Comparison of ENCODE assay signal across 1 cellular context in genomic region chr16:647173-647902, GRCh38.
TF ChIP-seq lines count a peak whose summit lies in the region.

No MANE protein-coding gene starts in this region.

TF ChIP-seq in HCT116, 20 proteins besides CTCF, POLR2A, EP300 and RAD21 (continued from another document):
- TF ChIP-seq ATF3 (IDR thresholded peaks at IDR 0.05): no peak
- TF ChIP-seq MAX (IDR thresholded peaks at IDR 0.05): no peak
- no peak for TF ChIP-seq ZBTB33 (IDR thresholded peaks at IDR 0.05; ENCODE audit: extremely low read depth, insufficient replicate concordance, low read length)
- TF ChIP-seq ZNF274 (IDR thresholded peaks at IDR 0.05; ENCODE audit: low read depth, low read length): no peak
- TF ChIP-seq JUND (IDR thresholded peaks at IDR 0.05): no peak
- no peak for TF ChIP-seq YY1 (IDR thresholded peaks at IDR 0.05; ENCODE audit: extremely low read depth, insufficient replicate concordance, low read depth, low read length)
- TF ChIP-seq EZH2 (IDR thresholded peaks at IDR 0.05): no peak
- no peak for TF ChIP-seq REST (IDR thresholded peaks at IDR 0.05; ENCODE audit: low read depth)
- TF ChIP-seq CBX3 (IDR thresholded peaks at IDR 0.05; ENCODE audit: low read depth): no peak
- TF ChIP-seq ELF1 (IDR thresholded peaks at IDR 0.05; ENCODE audit: borderline replicate concordance, low read depth): no peak
- no peak for TF ChIP-seq SRF (IDR thresholded peaks at IDR 0.05; ENCODE audit: low read depth)
